22 cellular contexts compared by ENCODE assay signal in the genomic region with DNA sequence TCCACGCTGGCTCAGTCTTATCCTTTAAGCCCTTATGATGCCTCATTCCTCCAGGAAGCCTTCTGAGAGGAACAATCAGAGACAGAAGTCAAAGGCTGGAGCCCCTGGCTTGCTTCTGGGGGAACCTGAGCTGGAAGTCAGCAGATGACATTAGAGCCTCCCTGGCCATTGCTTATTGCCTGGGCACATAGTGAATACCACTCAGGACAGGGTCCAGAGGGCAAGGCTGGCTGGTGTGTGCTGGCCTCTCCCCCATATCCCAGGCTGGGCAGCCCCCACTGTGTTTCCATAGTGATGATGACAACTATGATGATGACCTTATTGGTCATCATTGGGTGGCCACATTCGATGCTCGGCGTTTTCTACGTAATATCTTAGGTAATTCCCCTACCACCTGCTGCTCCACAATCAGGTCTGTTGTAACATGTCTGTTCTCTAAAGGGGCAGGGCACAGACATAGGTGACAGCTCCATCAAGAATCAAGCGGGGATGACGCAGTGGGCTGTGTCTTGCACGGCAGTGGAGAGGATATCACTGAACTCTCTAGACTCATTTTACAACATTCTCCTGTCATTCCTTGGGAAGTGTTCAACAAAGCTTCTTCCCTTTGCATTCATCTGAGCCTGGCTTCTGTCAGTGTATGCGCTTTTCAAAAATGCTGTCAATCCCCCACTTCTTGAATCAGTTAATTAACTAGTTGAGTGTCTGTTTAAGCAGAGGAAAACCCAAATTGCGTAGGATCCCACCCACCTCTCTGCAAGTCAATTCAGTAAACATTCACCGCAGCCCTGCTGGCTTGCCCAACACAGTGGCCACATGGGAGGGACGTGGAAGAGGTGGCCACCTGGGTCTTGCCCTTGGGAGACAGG.
"Had no signal": no experiment of that assay in that cellular context is flagged by ENCODE, and none has a peak within 500 bp of the region (broad histone marks: within the 10 kb centered on the region; RNA-seq: fewer than 3 reads in every experiment).

No MANE protein-coding gene starts in this region.

- ATAC-seq: activated CD8-positive, alpha-beta T cell treated with anti-CD3 and anti-CD28 coated beads for 36 hours; activated T-cell treated with anti-CD3 and anti-CD28 coated beads, Interleukin-2, amount 50 U/mL, for 72 hours; T-helper 17 cell had no signal

- H3K4me1 ChIP-seq: adrenal gland had no signal

- H3K4me3 Mint-ChIP-seq: activated B cell treated with CpG ODN at 0.5 μM for 24 hours; activated CD8-positive, alpha-beta T cell treated with anti-CD3 and anti-CD28 coated beads for 36 hours; activated naive CD8-positive, alpha-beta T cell treated with anti-CD3 and anti-CD28 coated beads, Interleukin-2, amount 10 ng/mL, durations not matched to agents 7 days and 5 days; activated T-cell treated with anti-CD3 and anti-CD28 coated beads, Interleukin-2, amount 50 U/mL, for 72 hours; T-helper 17 cell had no signal

- H3K36me3 Mint-ChIP-seq: activated naive CD8-positive, alpha-beta T cell treated with anti-CD3 and anti-CD28 coated beads, Interleukin-2, amount 10 ng/mL, durations not matched to agents 7 days and 5 days had no signal

- H3K27me3 Mint-ChIP-seq: activated B cell treated with CpG ODN at 0.5 μM for 24 hours; activated naive CD8-positive, alpha-beta T cell treated with anti-CD3 and anti-CD28 coated beads, Interleukin-2, amount 10 ng/mL, durations not matched to agents 7 days and 5 days had no signal

- DNase-seq: activated B cell treated with CpG ODN at 0.5 μM for 24 hours; activated CD4-positive, alpha-beta T cell treated with anti-CD3 and anti-CD28 coated beads, Interleukin-2, amount 50 U/mL, for 1 hour; activated CD8-positive, alpha-beta memory T cell treated with anti-CD3 and anti-CD28 coated beads, Interleukin-2, amount 50 U/mL, for 4 hours; activated CD8-positive, alpha-beta T cell treated with anti-CD3 and anti-CD28 coated beads for 36 hours; activated naive CD4-positive, alpha-beta T cell treated with anti-CD3 and anti-CD28 coated beads, Interleukin-2, amount 50 U/mL, for 16 hours; activated naive CD8-positive, alpha-beta T cell treated with anti-CD3 and anti-CD28 coated beads, Interleukin-2, amount 10 ng/mL, durations not matched to agents 7 days and 5 days; activated T-cell treated with anti-CD3 and anti-CD28 coated beads, Interleukin-2, amount 50 U/mL, for 72 hours; adrenal gland; central memory CD4-positive, alpha-beta T cell; NCI-H1092; NCI-H1417; NCI-H1930; NCI-H2107; NCI-H2171 treated with DMSO at 0.1 percent for 48 hours; NCI-H345; NCI-H510A; NCI-H526 treated with DMSO at 0.1 percent for 48 hours; NCI-H82; SIG-M5; T-helper 17 cell; T-helper 9 cell had no signal

- H3K9ac ChIP-seq: KMS-11 had no signal

- H3K36me3 ChIP-seq: adrenal gland had no signal

- H3K4me2 ChIP-seq: KMS-11 had no signal

- H3K4me1 Mint-ChIP-seq: activated B cell treated with CpG ODN at 0.5 μM for 24 hours; activated naive CD8-positive, alpha-beta T cell treated with anti-CD3 and anti-CD28 coated beads, Interleukin-2, amount 10 ng/mL, durations not matched to agents 7 days and 5 days; T-helper 17 cell had no signal

- H3K27ac Mint-ChIP-seq: activated B cell treated with CpG ODN at 0.5 μM for 24 hours; activated CD8-positive, alpha-beta T cell treated with anti-CD3 and anti-CD28 coated beads for 36 hours; activated naive CD8-positive, alpha-beta T cell treated with anti-CD3 and anti-CD28 coated beads, Interleukin-2, amount 10 ng/mL, durations not matched to agents 7 days and 5 days; activated T-cell treated with anti-CD3 and anti-CD28 coated beads, Interleukin-2, amount 50 U/mL, for 72 hours; T-helper 17 cell had no signal

- H3K27ac ChIP-seq: adrenal gland, KMS-11 had no signal

- H3K4me3 ChIP-seq: adrenal gland had no signal

- H3K9me3 ChIP-seq: adrenal gland had no signal
